ENCODE assay signal across 8 cellular contexts in genomic region chr2:58046335-58046584, GRCh38. TPM values are rescaled to one million over a fixed set of nuclear protein-coding genes. Genes with fewer than 3 reads are reported as not detected.
A peak's percentile ranks its signal among the peaks of the same experiment; 100 is the strongest.
DNase-seq lines count a peak whose midpoint lies in the region; ATAC-seq and TF ChIP-seq lines count a peak whose summit lies in the region.

No MANE protein-coding gene starts in this region.

- H3K27ac ChIP-seq in A673 (ENCODE audit: low read depth, low read length, poor library complexity, severe bottlenecking) (peak overlapping the region; percentile 79), GM23338 (ENCODE audit: low read depth) (peak overlapping the region; percentile 93), angular gyrus (ENCODE audit: low read depth, low read length) (peak overlapping the region; percentile 73), thyroid gland (peak overlapping the region; percentile 83 to 95 (median 91))

- peak overlapping the region; percentile 72 for H3K4me2 ChIP-seq in GM23338

- peaks cover 11% of the 10 kb centered on the region for H3K4me1 ChIP-seq in A673 (ENCODE audit: insufficient read depth, low read length, poor library complexity, severe bottlenecking)
- H3K4me1 ChIP-seq in GM23338 (ENCODE audit: insufficient read depth) = peaks cover 31% of the 10 kb centered on the region
- H3K4me1 ChIP-seq in thyroid gland = peaks cover 8 to 20% of the 10 kb centered on the region in 2 donors

- POLR2A ChIA-PET in A673 (lab: Charles Lee; ENCODE audit: low non-redundant PET) = interaction anchor here (0.6 kb wide), 1 partner anchor 239 kb away, joined by 10 read pairs; no protein-coding TSS in a partner anchor

- no peaks in the 10 kb centered on the region for H4K20me1 ChIP-seq in GM23338 (replicated peaks; ENCODE audit: insufficient read depth)

- H3K9me3 ChIP-seq in A673 (ENCODE audit: low read depth, low read length, poor library complexity, severe bottlenecking) (no peaks in the 10 kb centered on the region), thyroid gland (no peaks in the 10 kb centered on the region)

- ATAC-seq in GM23338 (no peak), left colon (peak; percentile 38)

- H3K9me3 Mint-ChIP-seq in GM23338 = no peaks in the 10 kb centered on the region

- H3K4me1 Mint-ChIP-seq in GM23338 = peaks cover 25% of the 10 kb centered on the region

- no peaks in the 10 kb centered on the region for H3K9me2 ChIP-seq in GM23338 (ENCODE audit: insufficient read depth)

- peak overlapping the region; percentile 85 for H3K27ac Mint-ChIP-seq in GM23338

- no peaks in the 10 kb centered on the region for H3K27me3 Mint-ChIP-seq in GM23338 (ENCODE audit: insufficient read depth, low read depth, poor library complexity)

- peak overlapping the region; percentile 79 for H2AFZ ChIP-seq in GM23338

- no TSS peak for BruUV-seq in A673 (replicated peaks; lab: Mats Ljungman, UMichigan)

- peaks cover 5% of the 10 kb centered on the region for H3K36me3 Mint-ChIP-seq in GM23338 (ENCODE audit: low read depth)

- 6 to 8% methylated on average over 8 to 14 of the region's 14 CpGs for WGBS in thyroid gland, 2 donors

- no peak for DNase-seq in A673 (ENCODE audit: low spot score)
- no peak for DNase-seq in GM23338 (ENCODE audit: low spot score)
- DNase-seq in left colon = no peak
- no peak for DNase-seq in thyroid gland
- no peak for DNase-seq in epidermal melanocyte (ENCODE audit: insufficient read length, low spot score)
- no peak for DNase-seq in NCI-H345 treated with DMSO at 0.1 percent for 48 hours (lab: John Stamatoyannopoulos, UW; ENCODE audit: unreplicated experiment)
- no peak for DNase-seq in COLO829 (ENCODE audit: low spot score)

- CTCF ChIA-PET in A673 (lab: Charles Lee) = no interaction called here

- H3K79me2 ChIP-seq in GM23338 (replicated peaks; ENCODE audit: insufficient read depth) = peaks cover 16% of the 10 kb centered on the region

- no peak for TF ChIP-seq POLR2A in thyroid gland (IDR thresholded peaks at IDR 0.05)

- H3K27me3 ChIP-seq in A673 (replicated peaks; ENCODE audit: insufficient read depth, low read depth, low read length, poor library complexity) (no peaks in the 10 kb centered on the region), GM23338 (ENCODE audit: insufficient read depth) (no peaks in the 10 kb centered on the region), thyroid gland (no peaks in the 10 kb centered on the region)

- no peak for TF ChIP-seq CTCF in A673 (conservative IDR thresholded peaks at IDR 0.05; ENCODE audit: low read depth, low read length)
- TF ChIP-seq CTCF in GM23338 (conservative IDR thresholded peaks at IDR 0.05; ENCODE audit: low read depth in 2 of 2) = no peak
- TF ChIP-seq CTCF in thyroid gland (IDR thresholded peaks at IDR 0.05) = no peak

- H3K4me3 ChIP-seq in A673 (ENCODE audit: low read depth, low read length, poor library complexity, severe bottlenecking) (peak overlapping the region; percentile 62), GM23338 (peak overlapping the region; percentile 52), thyroid gland (replicated peaks in 1 of 3) (peak overlapping the region in 2 of 3 donors; percentile 59 to 69)

- intact Hi-C loops in A673 (cut with micrococcal nuclease; ENCODE audit: unreplicated experiment) (loop anchor here (10.0 kb wide), 2 partner anchors 199 to 519 kb away; partner anchors contain the start of gene FANCL), left colon (cut with DNase I, micrococcal nuclease) (no loop called here), thyroid gland (cut with DNase I) (no loop called here)

- H3K36me3 ChIP-seq in A673 (ENCODE audit: insufficient read depth, low read length, poor library complexity, severe bottlenecking) = no peaks in the 10 kb centered on the region
- no peaks in the 10 kb centered on the region for H3K36me3 ChIP-seq in GM23338 (ENCODE audit: insufficient read depth)
- no peaks in the 10 kb centered on the region for H3K36me3 ChIP-seq in thyroid gland

- H3F3A ChIP-seq in GM23338 (replicated peaks; ENCODE audit: low read depth) = peaks cover 7% of the 10 kb centered on the region

- peak overlapping the region; percentile 80 for H3K4me3 Mint-ChIP-seq in GM23338

TF ChIP-seq in GM23338, 12 proteins besides CTCF, POLR2A, EP300 and RAD21 (continues in another document):
- TF ChIP-seq JUNB (IDR thresholded peaks at IDR 0.05; ENCODE audit: unreplicated experiment) (no peak), ZNF114 (CRISPR knock-in tag; IDR thresholded peaks at IDR 0.05) (no peak), EZH2phosphoT487 (IDR thresholded peaks at IDR 0.05; ENCODE audit: unreplicated experiment) (no peak), ZNF462 (CRISPR knock-in tag; IDR thresholded peaks at IDR 0.05) (no peak), ZNF331 (CRISPR knock-in tag; IDR thresholded peaks at IDR 0.05; ENCODE audit: low read depth) (no peak), STAT1 (IDR thresholded peaks at IDR 0.05; ENCODE audit: unreplicated experiment) (no peak)

RNA-seq across cellular contexts. Expression of gene VRK2, which starts 0.3 kb away (rescaled TPM):
- total RNA-seq in A673 (2021) = 15.4 and 16.1 TPM in 2 replicates
- 11.0 and 22.5 TPM in 2 replicates for total RNA-seq in GM23338 (2014; rRNA removed; shearing (Covaris generic))
- polyA plus RNA-seq in GM23338 (2016; fragmentation: Nextera tagmentation; extraction: Ambion mirVana) = 18.0 and 19.0 TPM in 2 replicates
- total RNA-seq in left colon = 10 to 100 TPM; 20.9 to 25.0 TPM
- total RNA-seq in thyroid gland = 10 to 100 TPM; 18.7 to 31.4 (median 22.1) TPM
